16 cellular contexts compared by ENCODE assay signal in genomic region chr1:202579806-202580205, GRCh38.
DNase-seq lines count a peak whose midpoint lies in the region; ATAC-seq and TF ChIP-seq lines count a peak whose summit lies in the region.
"Had no signal": no experiment of that assay in that cellular context is flagged by ENCODE, and none has a peak within 500 bp of the region (broad histone marks: within the 10 kb centered on the region; RNA-seq: fewer than 3 reads in every experiment).

No MANE protein-coding gene starts in this region.

- no peak overlapping the region for H3K4me3 Mint-ChIP-seq in progenitor cell of endocrine pancreas (ENCODE audit: low read depth)
- H3K4me3 Mint-ChIP-seq: central memory CD8-positive, alpha-beta T cell; GM23338; naive thymus-derived CD4-positive, alpha-beta T cell had no signal

- WGBS in GM23248 (ENCODE audit: low coverage in 1 of 2, low lambda C conversion rate in 2 of 2, missing lambda C conversion rate in 2 of 2), 2 experiments: 5 to 10% methylated on average over 2 of the region's 2 CpGs

- TF ChIP-seq CTCF in ascending aorta (IDR thresholded peaks at IDR 0.05): no peak
- TF ChIP-seq CTCF in thoracic aorta (IDR thresholded peaks at IDR 0.05): no peak
- no peak for TF ChIP-seq CTCF in progenitor cell of endocrine pancreas (IDR thresholded peaks at IDR 0.05; ENCODE audit: unreplicated experiment)

- no peaks in the 10 kb centered on the region for H3K9me2 ChIP-seq in GM23248 (ENCODE audit: insufficient read depth)

- H3K27me3 ChIP-seq in GM23248 (replicated peaks; ENCODE audit: insufficient read depth): no peaks in the 10 kb centered on the region
- no peaks in the 10 kb centered on the region for H3K27me3 ChIP-seq in ascending aorta
- no peaks in the 10 kb centered on the region for H3K27me3 ChIP-seq in thoracic aorta (replicated peaks; ENCODE audit: insufficient read depth)
- H3K27me3 ChIP-seq: testis had no signal

- peaks cover 62% of the 10 kb centered on the region for H3F3A ChIP-seq in GM23248 (ENCODE audit: insufficient read depth)

- in situ Hi-C loops in GM23248 (cut with MboI): no loop called here

- peak overlapping the region; percentile 28; the same call in 1 of the 2 replicates for H3K9ac ChIP-seq in GM23248

- H3K27me3 Mint-ChIP-seq in progenitor cell of endocrine pancreas: no peaks in the 10 kb centered on the region
- H3K27me3 Mint-ChIP-seq: central memory CD8-positive, alpha-beta T cell; naive thymus-derived CD4-positive, alpha-beta T cell had no signal

- H3K9me3 Mint-ChIP-seq in progenitor cell of endocrine pancreas (ENCODE audit: low read depth): no peaks in the 10 kb centered on the region
- H3K9me3 Mint-ChIP-seq: central memory CD8-positive, alpha-beta T cell; GM23338; naive thymus-derived CD4-positive, alpha-beta T cell had no signal

- peak overlapping the region; percentile 66 for H3K4me2 ChIP-seq in GM23248 (ENCODE audit: unreplicated experiment)
- H3K4me2 ChIP-seq: GM23338 had no signal

- DNase-seq in GM23248: peak; percentile 87
- DNase-seq in ascending aorta (ENCODE audit: low spot score in 2 of 2): no peak
- peak; percentile 98 for DNase-seq in iris pigment epithelial cell (ENCODE audit: low read depth)
- no peak for DNase-seq in thoracic aorta (ENCODE audit: low spot score)
- DNase-seq in activated CD8-positive, alpha-beta memory T cell treated with anti-CD3 and anti-CD28 coated beads, Interleukin-2, amount 50 U/mL, for 4 hours: no peak
- DNase-seq in superior temporal gyrus (ENCODE audit: extremely low spot score): no peak
- DNase-seq in inferior parietal cortex (ENCODE audit: extremely low spot score): no peak
- no peak for DNase-seq in progenitor cell of endocrine pancreas (ENCODE audit: low spot score, unreplicated experiment)
- DNase-seq: activated T-cell treated with anti-CD3 and anti-CD28 coated beads for 4 hours; DMS79; naive thymus-derived CD4-positive, alpha-beta T cell; NK-92 treated with Interleukin-12 subunit alpha and Interleukin-12 subunit beta, amount 100 ng/mL, for 24 hours; stimulated activated CD4-positive, alpha-beta T cell treated with anti-CD3 and anti-CD28 coated beads, Interleukin-4, amount 100 ng/mL, for 1 hour; testis had no signal

- H3K36me3 ChIP-seq in GM23248 (ENCODE audit: low read depth) (no peaks in the 10 kb centered on the region), ascending aorta (peaks cover 49 to 60% of the 10 kb centered on the region in 2 donors), thoracic aorta (peaks cover 62% of the 10 kb centered on the region)

- H3K36me3 Mint-ChIP-seq in progenitor cell of endocrine pancreas (ENCODE audit: insufficient read depth): peaks cover 18% of the 10 kb centered on the region

- H2AFZ ChIP-seq in GM23248: no peak overlapping the region
- H2AFZ ChIP-seq: GM23338 had no signal

- peak overlapping the region; percentile 77 for H3K27ac ChIP-seq in GM23248
- H3K27ac ChIP-seq in ascending aorta: peak overlapping the region; percentile 36 to 55
- peak overlapping the region; percentile 53 to 59 for H3K27ac ChIP-seq in thoracic aorta
- H3K27ac ChIP-seq: testis had no signal

- H3K9me3 ChIP-seq in GM23248 (ENCODE audit: low read depth) (no peaks in the 10 kb centered on the region), ascending aorta (no peaks in the 10 kb centered on the region), thoracic aorta (no peaks in the 10 kb centered on the region)
- H3K9me3 ChIP-seq: testis had no signal

- ATAC-seq in thoracic aorta (ENCODE audit: insufficient number of reproducible peaks, low FRiP score, low read depth): no peak
- ATAC-seq: GM23338; naive thymus-derived CD4-positive, alpha-beta T cell had no signal

- no peaks in the 10 kb centered on the region for H4K20me1 ChIP-seq in GM23248 (ENCODE audit: insufficient read depth)

- H3K4me1 ChIP-seq in GM23248 (ENCODE audit: insufficient read depth) (peaks cover 59% of the 10 kb centered on the region), ascending aorta (peaks cover 14 to 45% of the 10 kb centered on the region in 2 donors), thoracic aorta (ENCODE audit: control insufficient read depth in 1 of 2, low read depth in 2 of 2) (peaks cover 23 to 78% of the 10 kb centered on the region in 2 donors)
- H3K4me1 ChIP-seq: testis had no signal

- no peaks in the 10 kb centered on the region for H3K79me2 ChIP-seq in GM23248 (ENCODE audit: insufficient read depth)

- no peak overlapping the region for H3K27ac Mint-ChIP-seq in progenitor cell of endocrine pancreas
- H3K27ac Mint-ChIP-seq: GM23338; naive thymus-derived CD4-positive, alpha-beta T cell had no signal

- H3K4me3 ChIP-seq in GM23248 (peak overlapping the region; percentile 24), ascending aorta (no peak overlapping the region), thoracic aorta (no peak overlapping the region)
- H3K4me3 ChIP-seq: GM23338, testis had no signal

- intact Hi-C loops in ascending aorta (cut with DNase I): loop anchor here (10.0 kb wide), 1 partner anchor 375 kb away; no protein-coding TSS in a partner anchor

- peaks cover 25% of the 10 kb centered on the region for H3K4me1 Mint-ChIP-seq in progenitor cell of endocrine pancreas (ENCODE audit: low read depth)
- H3K4me1 Mint-ChIP-seq: central memory CD8-positive, alpha-beta T cell had no signal

Comparison
In these comparisons a context has a peak if more than half of its experiments do, and no peak if none do; other contexts are left out.
1. DNase-seq: peak in GM23248 (single experiment) and iris pigment epithelial cell (single experiment); none in ascending aorta (0 of 2), thoracic aorta (single experiment), activated CD8-positive, alpha-beta memory T cell treated with anti-CD3 and anti-CD28 coated beads, Interleukin-2, amount 50 U/mL, for 4 hours (single experiment), superior temporal gyrus (single experiment), inferior parietal cortex (single experiment) and progenitor cell of endocrine pancreas (single experiment).
2. Peak in every context shown above with its lines, with median percentiles within 50 percentile points of each other: H3K27ac ChIP-seq.